In genomic region chr7:17472939-17473338, GRCh38 we compare ENCODE assay signal across 21 cellular contexts.
DNase-seq lines count a peak whose midpoint lies in the region; ATAC-seq, FAIRE-seq and TF ChIP-seq lines count a peak whose summit lies in the region.
"Had no signal": no experiment of that assay in that cellular context is flagged by ENCODE, and none has a peak within 500 bp of the region (broad histone marks: within the 10 kb centered on the region; RNA-seq: fewer than 3 reads in every experiment).

No MANE protein-coding gene starts in this region.

- no peaks in the 10 kb centered on the region for H3K4me1 ChIP-seq in trophoblast cell (ENCODE audit: control insufficient read depth in 1 of 2, insufficient read depth in 2 of 2, low read length in 2 of 2)
- no peaks in the 10 kb centered on the region for H3K4me1 ChIP-seq in sigmoid colon
- H3K4me1 ChIP-seq: body of pancreas, pancreas had no signal

- no peak overlapping the region for H2BK120ac ChIP-seq in trophoblast cell (ENCODE audit: insufficient read depth, low read length, poor library complexity)

- no peak overlapping the region for H3K9ac ChIP-seq in trophoblast cell (ENCODE audit: low read length)

- H3K36me3 ChIP-seq in trophoblast cell (ENCODE audit: control insufficient read depth in 1 of 2, insufficient read depth in 2 of 2, low read length in 2 of 2) (no peaks in the 10 kb centered on the region), sigmoid colon (no peaks in the 10 kb centered on the region)
- H3K36me3 ChIP-seq: pancreas had no signal

- no peak overlapping the region for H3K18ac ChIP-seq in trophoblast cell (ENCODE audit: low read length)

- no peak overlapping the region for H3K23ac ChIP-seq in trophoblast cell (ENCODE audit: low read length)

- no peak for TF ChIP-seq POLR2A in H54 (IDR thresholded peaks at IDR 0.05; ENCODE audit: low read depth, low read length)
- TF ChIP-seq POLR2A in sigmoid colon (IDR thresholded peaks at IDR 0.05): no peak

- TF ChIP-seq CTCF in sigmoid colon (IDR thresholded peaks at IDR 0.05): no peak

- H2BK12ac ChIP-seq in trophoblast cell (ENCODE audit: low read length): no peak overlapping the region

- no peak overlapping the region for H4K91ac ChIP-seq in trophoblast cell (ENCODE audit: low read depth, low read length)

- H3K9me3 ChIP-seq in trophoblast cell (ENCODE audit: insufficient read depth, low read depth, low read length) (no peaks in the 10 kb centered on the region), sigmoid colon (no peaks in the 10 kb centered on the region)
- H3K9me3 ChIP-seq: body of pancreas, pancreas had no signal

- H4K8ac ChIP-seq in trophoblast cell (ENCODE audit: low read depth, low read length): no peak overlapping the region

- intact Hi-C loops in sigmoid colon (cut with DNase I): no loop called here

- no CpG with 5 or more reads among the region's 2 CpGs for WGBS in trophoblast cell (ENCODE audit: extremely low coverage, insufficient coverage, insufficient read length)
- WGBS in sigmoid colon, 2 donors: 90 to 97% methylated on average over 2 of the region's 2 CpGs

- peak; percentile 52 for FAIRE-seq in H54 (lab: Jason Lieb, UNC)
- FAIRE-seq: pancreas had no signal

- DNase-seq in H54 (ENCODE audit: insufficient read length, low spot score): no peak
- peak; percentile 18 for DNase-seq in kidney tubule cell (ENCODE audit: low spot score)
- no peak for DNase-seq in trophoblast cell
- DNase-seq in sigmoid colon: no peak
- no peak for DNase-seq in SKM-1 (lab: John Stamatoyannopoulos, UW; ENCODE audit: unreplicated experiment)
- DNase-seq: activated CD4-positive, alpha-beta memory T cell treated with anti-CD3 and anti-CD28 coated beads for 36 hours; activated effector memory CD4-positive, alpha-beta T cell treated with anti-CD3 and anti-CD28 coated beads, Interleukin-2, amount 50 U/mL, for 16 hours; activated naive CD8-positive, alpha-beta T cell treated with anti-CD3 and anti-CD28 coated beads, Interleukin-2, amount 50 U/mL, for 24 hours; body of pancreas; CD4-positive, alpha-beta T cell; GDM1; HFFc6; naive thymus-derived CD8-positive, alpha-beta T cell; NCI-H1417 treated with DMSO at 0.1 percent for 48 hours; NCI-H526 treated with DMSO at 0.1 percent for 48 hours; pancreas; PC-3 had no signal

- no peak overlapping the region for H2AK5ac ChIP-seq in trophoblast cell (ENCODE audit: low read length)

- no peak overlapping the region for H4K12ac ChIP-seq in trophoblast cell (ENCODE audit: low read depth, low read length)

- no peaks in the 10 kb centered on the region for H3K79me2 ChIP-seq in trophoblast cell (ENCODE audit: control insufficient read depth, insufficient read depth, low read length, poor library complexity)

- no peak for TF ChIP-seq EP300 in sigmoid colon (IDR thresholded peaks at IDR 0.05)

- H3K4me3 ChIP-seq in trophoblast cell (ENCODE audit: low read depth, low read length): no peak overlapping the region
- H3K4me3 ChIP-seq in sigmoid colon: no peak overlapping the region
- H3K4me3 ChIP-seq: body of pancreas, pancreas had no signal

- H2AFZ ChIP-seq in trophoblast cell (ENCODE audit: insufficient read depth, low read length, poor library complexity): no peak overlapping the region

- H3K27ac ChIP-seq in trophoblast cell (ENCODE audit: low read depth, low read length) (no peak overlapping the region), sigmoid colon (no peak overlapping the region)
- H3K27ac ChIP-seq: body of pancreas, pancreas, VCaP had no signal

- ATAC-seq in GM18858 (IDR thresholded peaks at IDR 0.05; ENCODE audit: unreplicated experiment) (peak; percentile 63), HG03439 (IDR thresholded peaks at IDR 0.05; ENCODE audit: unreplicated experiment) (peak; percentile 37)
- ATAC-seq: activated naive CD8-positive, alpha-beta T cell treated with anti-CD3 and anti-CD28 coated beads, Interleukin-2, amount 50 U/mL, for 24 hours; body of pancreas; naive thymus-derived CD8-positive, alpha-beta T cell; pancreas; PC-3; sciatic nerve had no signal

- H2BK5ac ChIP-seq in trophoblast cell (ENCODE audit: low read depth, low read length, poor library complexity): no peak overlapping the region

- no peak overlapping the region for H3K4ac ChIP-seq in trophoblast cell (ENCODE audit: low read depth, low read length)

- H3K27me3 ChIP-seq in trophoblast cell (ENCODE audit: insufficient read depth, low read length) (no peaks in the 10 kb centered on the region), sigmoid colon (no peaks in the 10 kb centered on the region)
- H3K27me3 ChIP-seq: body of pancreas, pancreas had no signal

- H3K14ac ChIP-seq in trophoblast cell (ENCODE audit: low read length): no peak overlapping the region

- H3K4me2 ChIP-seq in trophoblast cell (ENCODE audit: low read length): no peak overlapping the region

- H3K79me1 ChIP-seq in trophoblast cell (ENCODE audit: low read length): no peaks in the 10 kb centered on the region
